In the genomic region with DNA sequence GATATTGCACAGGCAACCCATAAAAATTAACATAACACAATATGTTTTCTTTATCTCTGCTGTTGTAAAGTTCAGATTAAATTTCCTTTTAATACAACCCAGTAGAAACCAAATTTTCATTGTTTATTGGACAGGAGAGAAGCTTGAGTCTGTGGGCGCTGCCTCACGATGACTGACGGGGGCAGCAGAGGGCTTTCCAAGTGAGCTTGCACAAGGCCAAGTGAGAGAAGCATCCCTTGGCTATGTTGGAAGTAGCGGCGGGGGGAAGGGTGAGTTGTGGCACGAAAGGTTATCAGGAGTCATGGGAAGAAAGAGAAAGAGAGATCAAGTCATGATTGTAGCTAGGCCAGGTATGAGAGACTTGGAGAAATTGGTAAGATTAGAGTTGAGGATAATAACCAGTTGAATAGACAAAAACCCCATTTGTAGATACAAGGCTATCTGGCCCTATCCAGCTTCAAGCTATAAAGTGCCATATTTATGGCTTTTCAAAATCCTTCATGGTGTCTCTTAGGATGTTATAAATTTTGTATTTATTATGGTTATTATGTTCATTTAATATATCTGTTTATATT, we compare ENCODE assay signal across 8 cellular contexts.
DNase-seq lines count a peak whose midpoint lies in the region; ATAC-seq, FAIRE-seq and TF ChIP-seq lines count a peak whose summit lies in the region.

No MANE protein-coding gene starts in this region.

- no peaks in the 10 kb centered on the region for H3K36me3 Mint-ChIP-seq in MCF 10A (ENCODE audit: insufficient read depth, unreplicated experiment)
- H3K36me3 Mint-ChIP-seq in stimulated activated effector memory CD8-positive, alpha-beta T cell treated with anti-CD3 and anti-CD28 coated beads, Interleukin-12 subunit alpha, Interleukin-12 subunit beta, amount 100 ng/mL, for 72 hours = no peaks in the 10 kb centered on the region

- no peak overlapping the region for H2AFZ ChIP-seq in keratinocyte (ENCODE audit: control insufficient read depth, low read length)

- H3K4me3 ChIP-seq in A673 (ENCODE audit: low read depth, low read length, poor library complexity, severe bottlenecking) = no peak overlapping the region
- no peak overlapping the region for H3K4me3 ChIP-seq in keratinocyte (ENCODE audit: control insufficient read depth in 2 of 3, extremely low read depth in 1 of 3, insufficient read depth in 2 of 3, low read depth in 1 of 3, low read length in 3 of 3)

- H3K36me3 ChIP-seq in A673 (ENCODE audit: insufficient read depth, low read length, poor library complexity, severe bottlenecking) (no peaks in the 10 kb centered on the region), keratinocyte (ENCODE audit: control insufficient read depth in 2 of 2, extremely low read depth in 1 of 2, insufficient read depth in 2 of 2, low read length in 2 of 2) (no peaks in the 10 kb centered on the region)

- H4K20me1 ChIP-seq in keratinocyte (ENCODE audit: control insufficient read depth, extremely low read depth, insufficient read depth, low read length) = no peaks in the 10 kb centered on the region

- H3K27me3 ChIP-seq in A673 (replicated peaks; ENCODE audit: insufficient read depth, low read depth, low read length, poor library complexity) (no peaks in the 10 kb centered on the region), keratinocyte (ENCODE audit: control insufficient read depth, extremely low read depth, insufficient read depth, low read length) (no peaks in the 10 kb centered on the region)

- no peaks in the 10 kb centered on the region for H3K79me2 ChIP-seq in keratinocyte (ENCODE audit: control insufficient read depth, insufficient read depth, low read length)

- peak; percentile 85 for DNase-seq in A673 (ENCODE audit: low spot score)
- DNase-seq in NCI-H2196 treated with DMSO at 0.1 percent for 48 hours (lab: John Stamatoyannopoulos, UW; ENCODE audit: unreplicated experiment) = peak; percentile 2
- peak; percentile 66 for DNase-seq in MCF 10A (ENCODE audit: unreplicated experiment)
- DNase-seq in keratinocyte (ENCODE audit: low read depth, low spot score) = peak; percentile 2
- DNase-seq in stimulated activated effector memory CD8-positive, alpha-beta T cell treated with anti-CD3 and anti-CD28 coated beads, Interleukin-12 subunit alpha, Interleukin-12 subunit beta, amount 100 ng/mL, for 72 hours (ENCODE audit: low spot score in 2 of 2) = no peak

- H3K27ac ChIP-seq in A673 (ENCODE audit: low read depth, low read length, poor library complexity, severe bottlenecking) (no peak overlapping the region), keratinocyte (ENCODE audit: control insufficient read depth, insufficient read depth, low read length) (no peak overlapping the region)

- POLR2A ChIA-PET in A673 (lab: Charles Lee; ENCODE audit: low non-redundant PET) (no interaction called here), MCF 10A (lab: Yijun Ruan, JAX) (interaction anchor here (1.2 kb wide), 1 partner anchor 74 kb away, joined by 3 read pairs; no protein-coding TSS in a partner anchor)

- H3K4me1 Mint-ChIP-seq in MCF 10A (ENCODE audit: insufficient read depth, unreplicated experiment) = peaks cover 6% of the 10 kb centered on the region
- H3K4me1 Mint-ChIP-seq in stimulated activated effector memory CD8-positive, alpha-beta T cell treated with anti-CD3 and anti-CD28 coated beads, Interleukin-12 subunit alpha, Interleukin-12 subunit beta, amount 100 ng/mL, for 72 hours = no peaks in the 10 kb centered on the region

- peak overlapping the region; percentile 3 for H3K27ac Mint-ChIP-seq in MCF 10A (ENCODE audit: low read depth, unreplicated experiment)
- no peak overlapping the region for H3K27ac Mint-ChIP-seq in stimulated activated effector memory CD8-positive, alpha-beta T cell treated with anti-CD3 and anti-CD28 coated beads, Interleukin-12 subunit alpha, Interleukin-12 subunit beta, amount 100 ng/mL, for 72 hours

- peak; percentile 85 for ATAC-seq in HG02885 (IDR thresholded peaks at IDR 0.05; ENCODE audit: poor library complexity, unreplicated experiment)
- peak; percentile 49 for ATAC-seq in stimulated activated effector memory CD8-positive, alpha-beta T cell treated with anti-CD3 and anti-CD28 coated beads, Interleukin-12 subunit alpha, Interleukin-12 subunit beta, amount 100 ng/mL, for 72 hours
- no peak for ATAC-seq in GM18517 (IDR thresholded peaks at IDR 0.05; ENCODE audit: unreplicated experiment)

- no peaks in the 10 kb centered on the region for H3K9me3 ChIP-seq in A673 (ENCODE audit: low read depth, low read length, poor library complexity, severe bottlenecking)
- no peaks in the 10 kb centered on the region for H3K9me3 ChIP-seq in keratinocyte (ENCODE audit: control insufficient read depth, low read depth, low read length)

- H3K9me1 ChIP-seq in keratinocyte (ENCODE audit: control insufficient read depth, extremely low read depth, insufficient read depth, low read length) = no peaks in the 10 kb centered on the region

- no peak overlapping the region for H3K4me2 ChIP-seq in keratinocyte (ENCODE audit: control insufficient read depth, extremely low read depth, insufficient read depth, low read depth, low read length)

- CTCF ChIA-PET in A673 (lab: Charles Lee) (interaction anchor here (0.6 to 1.3 kb wide), 6 partner anchors 8 to 1464 kb away, joined by 3 to 5 read pairs (median 4); no protein-coding TSS in a partner anchor), MCF 10A (lab: Yijun Ruan, JAX) (interaction anchor here (0.6 to 3.6 kb wide), 23 partner anchors 8 to 1412 kb away, joined by 3 to 20 read pairs (median 4); no protein-coding TSS in a partner anchor)

- no TSS peak for BruUV-seq in A673 (replicated peaks; lab: Mats Ljungman, UMichigan)
- no TSS peak for BruUV-seq in MCF 10A (replicated peaks; lab: Mats Ljungman, UMichigan)

- intact Hi-C loops in A673 (cut with micrococcal nuclease; ENCODE audit: unreplicated experiment) = loop anchor here (2.0 to 5.0 kb wide), 3 partner anchors 84 to 1398 kb away; no protein-coding TSS in a partner anchor
- intact Hi-C loops in MCF 10A (cut with micrococcal nuclease) = loop anchor here (1.0 to 2.0 kb wide), 3 partner anchors 332 to 1397 kb away; no protein-coding TSS in a partner anchor

- H3K9ac ChIP-seq in keratinocyte (ENCODE audit: control insufficient read depth, extremely low read depth, insufficient read depth, low read length) = no peak overlapping the region

- H3K9me3 Mint-ChIP-seq in MCF 10A (ENCODE audit: unreplicated experiment) = peaks cover 8% of the 10 kb centered on the region
- no peaks in the 10 kb centered on the region for H3K9me3 Mint-ChIP-seq in stimulated activated effector memory CD8-positive, alpha-beta T cell treated with anti-CD3 and anti-CD28 coated beads, Interleukin-12 subunit alpha, Interleukin-12 subunit beta, amount 100 ng/mL, for 72 hours

- H3K4me3 Mint-ChIP-seq in MCF 10A (ENCODE audit: unreplicated experiment) = no peak overlapping the region
- no peak overlapping the region for H3K4me3 Mint-ChIP-seq in stimulated activated effector memory CD8-positive, alpha-beta T cell treated with anti-CD3 and anti-CD28 coated beads, Interleukin-12 subunit alpha, Interleukin-12 subunit beta, amount 100 ng/mL, for 72 hours

- TF ChIP-seq CTCF in A673 (conservative IDR thresholded peaks at IDR 0.05; ENCODE audit: low read depth, low read length) (peak; percentile 91), GM12873 (IDR thresholded peaks at IDR 0.05; ENCODE audit: insufficient read depth, low read depth, low read length, missing control alignments) (peak; percentile 70), MCF 10A (IDR thresholded peaks at IDR 0.05; ENCODE audit: unreplicated experiment) (peak; percentile 80), keratinocyte (optimal IDR thresholded peaks at IDR 0.05 in 1 of 3, IDR thresholded peaks at IDR 0.05 in 1 of 3, conservative IDR thresholded peaks at IDR 0.05 in 1 of 3; ENCODE audit: extremely low read depth in 1 of 3, insufficient read depth in 2 of 3, low read length in 3 of 3) (peak; percentile 71 to 84 (median 75))

- FAIRE-seq in keratinocyte (lab: Jason Lieb, UNC) = no peak

- H3K4me1 ChIP-seq in A673 (ENCODE audit: insufficient read depth, low read length, poor library complexity, severe bottlenecking) (peaks cover 4% of the 10 kb centered on the region), keratinocyte (ENCODE audit: control insufficient read depth, extremely low read depth, insufficient read depth, low read length) (no peaks in the 10 kb centered on the region)

- dilution Hi-C loops in keratinocyte (cut with MboI; ENCODE audit: extremely low pct_ligation_motif_present, low sequenced_read_pairs) = no loop called here

- no peaks in the 10 kb centered on the region for H3K27me3 Mint-ChIP-seq in MCF 10A (ENCODE audit: insufficient read depth, unreplicated experiment)

Comparison
In these comparisons a context has a peak if more than half of its experiments do, and no peak if none do; other contexts are left out.
1. DNase-seq: peak in A673 (single experiment), NCI-H2196 treated with DMSO at 0.1 percent for 48 hours (single experiment), MCF 10A (single experiment) and keratinocyte (single experiment); none in stimulated activated effector memory CD8-positive, alpha-beta T cell treated with anti-CD3 and anti-CD28 coated beads, Interleukin-12 subunit alpha, Interleukin-12 subunit beta, amount 100 ng/mL, for 72 hours (0 of 2).
2. Peak in every context shown above with its lines, with median percentiles within 50 percentile points of each other: CTCF ChIP-seq.